In the genomic region with DNA sequence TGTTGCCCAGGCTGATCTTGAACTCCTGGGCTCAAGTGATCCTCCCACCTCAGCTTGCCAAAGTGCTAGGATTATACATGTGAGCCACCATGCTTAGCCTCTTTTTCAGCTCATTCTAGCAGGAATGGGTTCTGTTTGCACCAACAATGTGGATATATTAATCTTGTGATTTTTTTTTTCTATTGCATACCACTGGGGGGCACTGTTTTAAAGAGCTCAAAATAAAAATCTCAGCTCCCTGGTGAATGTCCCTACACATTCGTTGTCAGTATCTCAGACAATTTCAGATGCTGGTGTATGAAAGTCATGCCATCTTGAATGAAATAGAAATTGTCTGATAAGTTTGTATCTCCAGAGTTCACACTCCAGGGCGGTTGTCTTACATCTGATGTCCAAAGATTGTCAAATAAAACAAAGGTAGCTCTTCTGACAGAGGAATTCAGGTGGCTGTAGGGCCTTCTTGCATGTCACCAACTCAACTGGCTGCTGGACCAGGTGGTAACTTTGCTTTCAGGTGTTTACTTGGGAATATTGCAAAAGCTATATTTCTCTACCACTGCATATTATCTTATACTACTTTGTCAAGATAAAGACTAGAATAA, we compare ENCODE assay signal across 8 cellular contexts. TPM values are rescaled to one million over a fixed set of nuclear protein-coding genes. Genes with fewer than 3 reads are reported as not detected.
DNase-seq lines count a peak whose midpoint lies in the region; ATAC-seq and TF ChIP-seq lines count a peak whose summit lies in the region.

No MANE protein-coding gene starts in this region.

- no peak overlapping the region for H3K4me3 Mint-ChIP-seq in Calu3 (ENCODE audit: low read depth, unreplicated experiment)
- H3K4me3 Mint-ChIP-seq in HFFc6, result no peak overlapping the region

- H3K36me3 Mint-ChIP-seq in Calu3 (ENCODE audit: insufficient read depth, unreplicated experiment), result peaks cover 6% of the 10 kb centered on the region
- peaks cover 14% of the 10 kb centered on the region for H3K36me3 Mint-ChIP-seq in HFFc6 (ENCODE audit: low read depth)

- CTCF ChIA-PET in Calu3 (lab: Charles Lee), result interaction anchor here (0.6 to 2.4 kb wide), 17 partner anchors 12 to 210 kb away, joined by 3 to 37 read pairs (median 4); partner anchors contain the start of genes LAPTM4A, SDC1 and WDR35

- H3K9ac ChIP-seq in colonic mucosa (ENCODE audit: low read depth in 2 of 2, low read length in 2 of 2), result no peak overlapping the region

- peak; percentile 47 for DNase-seq in Calu3
- DNase-seq in HFFc6, result peak; percentile 48
- DNase-seq in NCI-H748 (lab: John Stamatoyannopoulos, UW; ENCODE audit: unreplicated experiment), result peak; percentile 48
- no peak for DNase-seq in colonic mucosa
- no peak for DNase-seq in lower lobe of right lung
- DNase-seq in activated CD4-positive, CD25-positive, alpha-beta regulatory T cell (lab: John Stamatoyannopoulos, UW), result no peak
- no peak for DNase-seq in activated CD4-positive, alpha-beta T cell treated with anti-CD3 and anti-CD28 coated beads, Interleukin-2, amount 50 U/mL, for 1 hour

- TF ChIP-seq CTCF in Calu3 (IDR thresholded peaks at IDR 0.05; ENCODE audit: unreplicated experiment) (peak; percentile 33), HFFc6 (IDR thresholded peaks at IDR 0.05) (peak; percentile 90), colonic mucosa (IDR thresholded peaks at IDR 0.05) (peak; percentile 59), lower lobe of right lung (IDR thresholded peaks at IDR 0.05) (peak; percentile 65)

- H3K9me3 Mint-ChIP-seq in Calu3 (ENCODE audit: low read depth, unreplicated experiment) (peaks cover 8% of the 10 kb centered on the region), HFFc6 (peaks cover 11% of the 10 kb centered on the region)

- H3K27me3 ChIP-seq in colonic mucosa (peaks cover 15% of the 10 kb centered on the region), lower lobe of right lung (ENCODE audit: low read depth) (peaks cover 11% of the 10 kb centered on the region)

- H3K27ac ChIP-seq in colonic mucosa, result no peak overlapping the region
- no peak overlapping the region for H3K27ac ChIP-seq in lower lobe of right lung

- intact Hi-C loops in Calu3 (cut with micrococcal nuclease; ENCODE audit: unreplicated experiment) (loop anchor here (1.0 to 2.0 kb wide), 2 partner anchors 78 to 83 kb away; no protein-coding TSS in a partner anchor), colonic mucosa (cut with DNase I) (loop anchor here (2.0 kb wide), 1 partner anchor 79 kb away; no protein-coding TSS in a partner anchor), lower lobe of right lung (cut with DNase I) (loop anchor here (5.0 kb wide), 1 partner anchor 82 kb away; no protein-coding TSS in a partner anchor)

- no peaks in the 10 kb centered on the region for H3K4me1 ChIP-seq in colonic mucosa
- peaks cover 20% of the 10 kb centered on the region for H3K4me1 ChIP-seq in lower lobe of right lung

- no peak overlapping the region for H3K4me3 ChIP-seq in colonic mucosa
- H3K4me3 ChIP-seq in lower lobe of right lung, result no peak overlapping the region

- H3K9me3 ChIP-seq in colonic mucosa (no peaks in the 10 kb centered on the region), lower lobe of right lung (no peaks in the 10 kb centered on the region)

- BruUV-seq in Calu3 (replicated peaks; lab: Mats Ljungman, UMichigan), result no TSS peak

- no peaks in the 10 kb centered on the region for H3K36me3 ChIP-seq in colonic mucosa
- H3K36me3 ChIP-seq in lower lobe of right lung, result no peaks in the 10 kb centered on the region

- H3K27me3 Mint-ChIP-seq in Calu3 (ENCODE audit: unreplicated experiment) (peaks cover 7% of the 10 kb centered on the region), HFFc6 (ENCODE audit: insufficient read depth) (peaks cover 5% of the 10 kb centered on the region)

- ATAC-seq in lower lobe of right lung (peak; percentile 44 to 55), HG03025 (IDR thresholded peaks at IDR 0.05; ENCODE audit: low FRiP score, unreplicated experiment) (no peak)

- H3K4me1 Mint-ChIP-seq in Calu3 (ENCODE audit: low read depth, unreplicated experiment), result no peaks in the 10 kb centered on the region
- H3K4me1 Mint-ChIP-seq in HFFc6 (ENCODE audit: low read depth), result peaks cover 6% of the 10 kb centered on the region

- no peak overlapping the region for H3K27ac Mint-ChIP-seq in Calu3 (ENCODE audit: unreplicated experiment)
- no peak overlapping the region for H3K27ac Mint-ChIP-seq in HFFc6

RNA-seq across cellular contexts. Expression of gene MATN3, which starts 3.1 kb away (rescaled TPM):
- total RNA-seq in Calu3 (2022) (2.3 and 3.4 TPM in 2 replicates), colonic mucosa (under 1 TPM; 0.12 to 0.13 TPM), lower lobe of right lung (8.1 TPM)
- total RNA-seq in HFFc6 (2021; fragmentation: NEBNext Ultra II Directional; extraction: Animal tissue kit (Norgen Biotek cat#: 25700)), result 1 to 10 TPM in 5 of 6 experiments, under 1 TPM in 1; 0.69 to 1.5 (median 1.2) TPM

RNA-seq across cellular contexts. Expression of gene WDR35, which starts 25.7 kb away (rescaled TPM):
- 8.8 and 9.8 TPM in 2 replicates for total RNA-seq in Calu3 (2022)
- 1 to 10 TPM; 4.5 to 5.4 (median 5.2) TPM for total RNA-seq in HFFc6 (2021; fragmentation: NEBNext Ultra II Directional; extraction: Animal tissue kit (Norgen Biotek cat#: 25700))
- total RNA-seq in colonic mucosa, result 1 to 10 TPM; 1.7 to 2.2 TPM
- 8.8 TPM for total RNA-seq in lower lobe of right lung

RNA-seq across cellular contexts. Expression of gene LAPTM4A, which starts 35.8 kb away (rescaled TPM):
- total RNA-seq in Calu3 (2022), result 129 and 131 TPM in 2 replicates
- total RNA-seq in HFFc6 (2021; fragmentation: NEBNext Ultra II Directional; extraction: Animal tissue kit (Norgen Biotek cat#: 25700)), result 100 to 1,000 TPM; 218 to 254 (median 240) TPM
- 100 to 1,000 TPM; 158 to 190 TPM for total RNA-seq in colonic mucosa
- 223 TPM for total RNA-seq in lower lobe of right lung

Comparison
In these comparisons a context has a peak if more than half of its experiments do, and no peak if none do; other contexts are left out.
1. DNase-seq: peak in Calu3 (single experiment), HFFc6 (single experiment) and NCI-H748 (single experiment); none in colonic mucosa (single experiment), lower lobe of right lung (single experiment), activated CD4-positive, CD25-positive, alpha-beta regulatory T cell (0 of 4) and activated CD4-positive, alpha-beta T cell treated with anti-CD3 and anti-CD28 coated beads, Interleukin-2, amount 50 U/mL, for 1 hour (single experiment).
2. CTCF ChIP-seq: peak in every context shown above with its lines; median percentile 90 in HFFc6; 65 in lower lobe of right lung; 59 in colonic mucosa; 33 in Calu3.